8 cellular contexts compared by ENCODE assay signal in genomic region chr19:58559275-58560006, GRCh38. TPM values are rescaled to one million over a fixed set of nuclear protein-coding genes. Genes with fewer than 3 reads are reported as not detected.
DNase-seq lines count a peak whose midpoint lies in the region; ATAC-seq lines count a peak whose summit lies in the region.

No MANE protein-coding gene starts in this region.

- ATAC-seq in HG03045 (IDR thresholded peaks at IDR 0.05; ENCODE audit: unreplicated experiment) (peak; percentile 24), memory B cell (ENCODE audit: low read depth) (no peak), GM18861 (IDR thresholded peaks at IDR 0.05; ENCODE audit: unreplicated experiment) (no peak)
- ATAC-seq in activated CD4-positive, alpha-beta T cell treated with anti-CD3 and anti-CD28 coated beads for 36 hours: peak; percentile 20
- no peak for ATAC-seq in effector memory CD8-positive, alpha-beta T cell (replicated peaks)

- CTCF ChIA-PET in activated CD4-positive, alpha-beta T cell treated with anti-CD3 and anti-CD28 coated beads for 36 hours (lab: Charles Lee): interaction anchor here (1.0 to 2.7 kb wide), 4 partner anchors 9 to 46 kb away, joined by 3 to 22 read pairs (median 5); partner anchors contain the start of gene ZBTB45

- H3K27ac Mint-ChIP-seq in activated CD4-positive, alpha-beta T cell treated with anti-CD3 and anti-CD28 coated beads for 36 hours: peak overlapping the region; percentile 100
- H3K27ac Mint-ChIP-seq in effector memory CD8-positive, alpha-beta T cell: peak overlapping the region; percentile 95 to 99
- H3K27ac Mint-ChIP-seq in memory B cell: peak overlapping the region; percentile 99

- intact Hi-C loops in activated CD4-positive, alpha-beta T cell treated with anti-CD3 and anti-CD28 coated beads for 36 hours (cut with DNase I, micrococcal nuclease): loop anchor here (1.0 to 2.0 kb wide), 7 partner anchors 13 to 178 kb away; partner anchors contain the start of genes MZF1 (in 1 of the 2), RPS5 (in 1 of the 2), TRIM28 (in 1 of the 2) and ZNF324 (in 1 of the 2)

- peak overlapping the region; percentile 92 for H3K4me3 Mint-ChIP-seq in activated CD4-positive, alpha-beta T cell treated with anti-CD3 and anti-CD28 coated beads for 36 hours
- peak overlapping the region; percentile 96 to 99 for H3K4me3 Mint-ChIP-seq in effector memory CD8-positive, alpha-beta T cell
- peak overlapping the region; percentile 99 for H3K4me3 Mint-ChIP-seq in memory B cell

- H3K27me3 Mint-ChIP-seq in activated CD4-positive, alpha-beta T cell treated with anti-CD3 and anti-CD28 coated beads for 36 hours: no peaks in the 10 kb centered on the region
- H3K27me3 Mint-ChIP-seq in effector memory CD8-positive, alpha-beta T cell: no peaks in the 10 kb centered on the region
- H3K27me3 Mint-ChIP-seq in memory B cell: no peaks in the 10 kb centered on the region

- POLR2A ChIA-PET in activated CD4-positive, alpha-beta T cell treated with anti-CD3 and anti-CD28 coated beads for 36 hours (lab: Charles Lee): interaction anchor here (0.6 to 2.4 kb wide), 6 partner anchors 12 to 376 kb away, joined by 3 to 12 read pairs (median 9); partner anchors contain the start of genes MZF1, TRIM28 and ZBTB45

- DNase-seq in G401 (ENCODE audit: low spot score) (peak; percentile 93), memory B cell (ENCODE audit: low spot score in 2 of 2) (no peak), NCI-H345 treated with DMSO at 0.1 percent for 48 hours (lab: John Stamatoyannopoulos, UW; ENCODE audit: unreplicated experiment) (no peak)
- DNase-seq in activated CD4-positive, alpha-beta T cell treated with anti-CD3 and anti-CD28 coated beads for 36 hours: peak; percentile 90
- peak in 2 of 3 experiments; percentile 33 to 38 for DNase-seq in effector memory CD8-positive, alpha-beta T cell
- DNase-seq in stimulated activated CD8-positive, alpha-beta memory T cell treated with anti-CD3 and anti-CD28 coated beads, Interleukin-4, amount 100 ng/mL, for 48 hours: peak; percentile 90

- peaks cover 38% of the 10 kb centered on the region for H3K36me3 Mint-ChIP-seq in activated CD4-positive, alpha-beta T cell treated with anti-CD3 and anti-CD28 coated beads for 36 hours (ENCODE audit: low read depth)
- peaks cover 59% of the 10 kb centered on the region for H3K36me3 Mint-ChIP-seq in effector memory CD8-positive, alpha-beta T cell (ENCODE audit: insufficient read depth)
- peaks cover 6% of the 10 kb centered on the region for H3K36me3 Mint-ChIP-seq in memory B cell

- H3K4me1 Mint-ChIP-seq in activated CD4-positive, alpha-beta T cell treated with anti-CD3 and anti-CD28 coated beads for 36 hours: peaks cover 67% of the 10 kb centered on the region
- peaks cover 48 to 58% of the 10 kb centered on the region in 2 donors for H3K4me1 Mint-ChIP-seq in effector memory CD8-positive, alpha-beta T cell (ENCODE audit: low read depth in 2 of 2)
- peaks cover 50% of the 10 kb centered on the region for H3K4me1 Mint-ChIP-seq in memory B cell

- in situ Hi-C loops in G401 (cut with HindIII; ENCODE audit: low sequenced_read_pairs): no loop called here

- no peaks in the 10 kb centered on the region for H3K9me3 Mint-ChIP-seq in activated CD4-positive, alpha-beta T cell treated with anti-CD3 and anti-CD28 coated beads for 36 hours (ENCODE audit: low read depth)
- no peaks in the 10 kb centered on the region for H3K9me3 Mint-ChIP-seq in effector memory CD8-positive, alpha-beta T cell
- H3K9me3 Mint-ChIP-seq in memory B cell: no peaks in the 10 kb centered on the region

RNA-seq across cellular contexts. Expression of gene UBE2M, which starts 1.0 kb away (rescaled TPM):
- 187 and 192 TPM in 2 replicates for total RNA-seq in G401 (2014; rRNA removed; shearing (Covaris generic))
- 100 to 1,000 TPM; 115 to 138 TPM for total RNA-seq in activated CD4-positive, alpha-beta T cell treated with anti-CD3 and anti-CD28 coated beads for 36 hours

RNA-seq across cellular contexts. Expression of gene CHMP2A, which starts 4.5 kb away (rescaled TPM):
- 71.9 and 97.7 TPM in 2 replicates for total RNA-seq in G401 (2014; rRNA removed; shearing (Covaris generic))
- 100 to 1,000 TPM; 101 to 107 TPM for total RNA-seq in activated CD4-positive, alpha-beta T cell treated with anti-CD3 and anti-CD28 coated beads for 36 hours

RNA-seq across cellular contexts. Expression of gene MZF1, which starts 13.7 kb away (rescaled TPM):
- total RNA-seq in G401 (2014; rRNA removed; shearing (Covaris generic)): 9.4 and 10.7 TPM in 2 replicates
- total RNA-seq in activated CD4-positive, alpha-beta T cell treated with anti-CD3 and anti-CD28 coated beads for 36 hours: 10 to 100 TPM; 14.3 to 15.0 TPM

RNA-seq across cellular contexts. Expression of gene TRIM28, which starts 15.6 kb away (rescaled TPM):
- total RNA-seq in G401 (2014; rRNA removed; shearing (Covaris generic)): 579 and 1,015 TPM in 2 replicates
- total RNA-seq in activated CD4-positive, alpha-beta T cell treated with anti-CD3 and anti-CD28 coated beads for 36 hours: 100 to 1,000 TPM; 481 to 758 TPM

RNA-seq across cellular contexts. Expression of gene ZBTB45, which starts 39.8 kb away (rescaled TPM):
- total RNA-seq in G401 (2014; rRNA removed; shearing (Covaris generic)): 6.1 and 6.6 TPM in 2 replicates
- 10 to 100 TPM; 10.1 to 11.1 TPM for total RNA-seq in activated CD4-positive, alpha-beta T cell treated with anti-CD3 and anti-CD28 coated beads for 36 hours

Comparison
In these comparisons a context has a peak if more than half of its experiments do, and no peak if none do; other contexts are left out.
1. DNase-seq: peak in G401 (single experiment), activated CD4-positive, alpha-beta T cell treated with anti-CD3 and anti-CD28 coated beads for 36 hours (single experiment), effector memory CD8-positive, alpha-beta T cell (2 of 3) and stimulated activated CD8-positive, alpha-beta memory T cell treated with anti-CD3 and anti-CD28 coated beads, Interleukin-4, amount 100 ng/mL, for 48 hours (single experiment); none in memory B cell (0 of 2) and NCI-H345 treated with DMSO at 0.1 percent for 48 hours (single experiment).
2. ATAC-seq: peak in HG03045 (single experiment) and activated CD4-positive, alpha-beta T cell treated with anti-CD3 and anti-CD28 coated beads for 36 hours (single experiment); none in effector memory CD8-positive, alpha-beta T cell (single experiment), memory B cell (single experiment) and GM18861 (single experiment).
3. Peak in every context shown above with its lines, with median percentiles within 50 percentile points of each other: H3K27ac Mint-ChIP-seq and H3K4me3 Mint-ChIP-seq.